17 cellular contexts compared by ENCODE assay signal in the genomic region with DNA sequence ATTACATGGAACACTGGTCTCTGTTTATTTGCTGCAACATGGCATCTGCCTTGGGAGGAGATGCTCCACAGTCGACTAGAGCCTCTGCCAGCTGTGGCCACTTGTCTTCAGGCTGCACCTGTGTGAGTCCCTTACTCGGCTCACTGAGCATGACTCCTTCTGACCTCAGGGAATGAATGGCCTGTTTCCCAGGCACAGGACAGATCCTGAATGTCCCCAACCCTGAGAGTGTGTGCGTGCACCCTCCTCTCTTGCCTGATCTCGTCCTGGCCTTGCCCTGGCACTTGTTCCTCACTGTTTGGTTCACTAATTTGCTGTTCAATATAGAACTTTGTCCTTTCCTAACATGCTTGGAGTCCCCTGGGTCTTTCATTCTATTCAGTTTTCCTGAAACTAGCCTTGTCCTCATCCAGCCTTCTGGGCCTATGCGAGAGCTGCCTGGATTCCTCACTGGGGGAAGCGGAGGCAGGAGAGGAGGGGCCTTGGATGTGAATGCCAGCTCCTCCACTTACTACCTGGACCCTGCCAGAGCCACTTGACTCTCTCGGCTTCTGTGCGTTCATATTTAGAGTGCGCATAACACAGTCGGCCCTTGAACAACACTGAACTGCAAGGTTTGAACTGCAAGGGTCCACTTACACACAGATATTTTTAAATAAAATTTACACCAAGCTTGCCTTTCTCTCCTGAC.
A peak's percentile ranks its signal among the peaks of the same experiment; 100 is the strongest.
DNase-seq lines count a peak whose midpoint lies in the region; ATAC-seq and TF ChIP-seq lines count a peak whose summit lies in the region.
"Had no signal": no experiment of that assay in that cellular context is flagged by ENCODE, and none has a peak within 500 bp of the region (broad histone marks: within the 10 kb centered on the region; RNA-seq: fewer than 3 reads in every experiment).

No MANE protein-coding gene starts in this region.

- TF ChIP-seq RAD21 in Ishikawa (IDR thresholded peaks at IDR 0.05; ENCODE audit: low read depth) = 0 out of 2 replicates have a peak, but pooled peaks have one; percentile 3

- no peaks in the 10 kb centered on the region for H3K27me3 ChIP-seq in esophagus (ENCODE audit: control insufficient read depth in 1 of 2, insufficient read depth in 2 of 2, low read length in 2 of 2)
- H3K27me3 ChIP-seq: esophagus muscularis mucosa, tibial artery had no signal

- peak overlapping the region; percentile 30 to 40 for H3K27ac ChIP-seq in esophagus (ENCODE audit: low read depth in 2 of 2, low read length in 1 of 2)
- H3K27ac ChIP-seq: esophagus muscularis mucosa, tibial artery had no signal

- peaks cover 3 to 11% of the 10 kb centered on the region in 2 donors for H3K4me1 ChIP-seq in esophagus (ENCODE audit: control insufficient read depth in 2 of 2, insufficient read depth in 2 of 2, low read length in 1 of 2)
- H3K4me1 ChIP-seq: HAP-1, tibial artery had no signal

- TF ChIP-seq EP300 in Ishikawa (IDR thresholded peaks at IDR 0.05; ENCODE audit: borderline replicate concordance) = no peak

- DNase-seq in NCI-H2171 (lab: John Stamatoyannopoulos, UW) = peak; percentile 65
- DNase-seq in renal cortical epithelial cell (ENCODE audit: low read depth) = peak; percentile 8
- DNase-seq in activated naive CD4-positive, alpha-beta T cell treated with Interleukin-2 at 50 U/mL for 16 hours = no peak
- DNase-seq: activated CD8-positive, alpha-beta T cell treated with anti-CD3 and anti-CD28 coated beads, Interleukin-2, amount 10 ng/mL, durations not matched to agents 7 days and 5 days; activated T-cell treated with anti-CD3 and anti-CD28 coated beads, Interleukin-2, amount 50 U/mL, for 72 hours; NK-92 treated with Interleukin-12 subunit alpha and Interleukin-12 subunit beta, amount 100 ng/mL, for 24 hours; stimulated activated CD4-positive, alpha-beta T cell treated with anti-CD3 and anti-CD28 coated beads, Interleukin-12 subunit alpha, Interleukin-12 subunit beta, amount 100 ng/mL, for 4 hours; T-helper 1 cell had no signal

- 81 to 89% methylated on average over 10 of the region's 10 CpGs for WGBS in esophagus, 2 donors

- ATAC-seq in HG02884 (IDR thresholded peaks at IDR 0.05; ENCODE audit: unreplicated experiment) (no peak), HG02759 (IDR thresholded peaks at IDR 0.05; ENCODE audit: unreplicated experiment) (no peak)
- ATAC-seq: activated CD8-positive, alpha-beta T cell treated with anti-CD3 and anti-CD28 coated beads, Interleukin-2, amount 10 ng/mL, durations not matched to agents 7 days and 5 days; activated T-cell treated with anti-CD3 and anti-CD28 coated beads, Interleukin-2, amount 50 U/mL, for 72 hours; stimulated activated memory B cell treated with anti-CD40 and anti-IgM and Interleukin-4, amounts not matched to agents 10 μg/mL and 1 μg/mL and 100 μg/mL, for 72 hours had no signal

- no peaks in the 10 kb centered on the region for H3K9me3 ChIP-seq in esophagus (ENCODE audit: control insufficient read depth in 2 of 2, insufficient read depth in 1 of 2, low read depth in 1 of 2, low read length in 1 of 2)
- H3K9me3 ChIP-seq: esophagus muscularis mucosa, HAP-1, tibial artery had no signal

- no peak overlapping the region for H3K4me3 ChIP-seq in esophagus (ENCODE audit: low read depth in 1 of 2, low read length in 2 of 2)
- H3K4me3 ChIP-seq: esophagus muscularis mucosa, HAP-1, lung, tibial artery had no signal

- H3K36me3 ChIP-seq in esophagus (ENCODE audit: control insufficient read depth in 2 of 2, insufficient read depth in 2 of 2, low read length in 1 of 2) = no peaks in the 10 kb centered on the region
- H3K36me3 ChIP-seq: esophagus muscularis mucosa, HAP-1, tibial artery had no signal

TF ChIP-seq in Ishikawa, 13 proteins besides CTCF, POLR2A, EP300 and RAD21:
- TF ChIP-seq ZBTB7A (IDR thresholded peaks at IDR 0.05; ENCODE audit: low read depth) (no peak), EGR1 (IDR thresholded peaks at IDR 0.05) (no peak), YY1 (IDR thresholded peaks at IDR 0.05; ENCODE audit: low read depth) (no peak), TEAD4 (IDR thresholded peaks at IDR 0.05) (no peak), FOXM1 (IDR thresholded peaks at IDR 0.05; ENCODE audit: borderline replicate concordance, low read depth) (no peak), NFIC (IDR thresholded peaks at IDR 0.05) (no peak), TCF12 (IDR thresholded peaks at IDR 0.05; ENCODE audit: low read depth) (no peak), TAF1 (IDR thresholded peaks at IDR 0.05; ENCODE audit: low read depth) (no peak), CREB1 (IDR thresholded peaks at IDR 0.05; ENCODE audit: low read depth) (no peak), CEBPB (IDR thresholded peaks at IDR 0.05) (no peak)
- TF ChIP-seq, protein P1, sequence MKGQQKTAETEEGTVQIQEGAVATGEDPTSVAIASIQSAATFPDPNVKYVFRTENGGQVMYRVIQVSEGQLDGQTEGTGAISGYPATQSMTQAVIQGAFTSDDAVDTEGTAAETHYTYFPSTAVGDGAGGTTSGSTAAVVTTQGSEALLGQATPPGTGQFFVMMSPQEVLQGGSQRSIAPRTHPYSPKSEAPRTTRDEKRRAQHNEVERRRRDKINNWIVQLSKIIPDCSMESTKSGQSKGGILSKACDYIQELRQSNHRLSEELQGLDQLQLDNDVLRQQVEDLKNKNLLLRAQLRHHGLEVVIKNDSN (IDR thresholded peaks at IDR 0.05) = no peak
- TF ChIP-seq, protein P2, sequence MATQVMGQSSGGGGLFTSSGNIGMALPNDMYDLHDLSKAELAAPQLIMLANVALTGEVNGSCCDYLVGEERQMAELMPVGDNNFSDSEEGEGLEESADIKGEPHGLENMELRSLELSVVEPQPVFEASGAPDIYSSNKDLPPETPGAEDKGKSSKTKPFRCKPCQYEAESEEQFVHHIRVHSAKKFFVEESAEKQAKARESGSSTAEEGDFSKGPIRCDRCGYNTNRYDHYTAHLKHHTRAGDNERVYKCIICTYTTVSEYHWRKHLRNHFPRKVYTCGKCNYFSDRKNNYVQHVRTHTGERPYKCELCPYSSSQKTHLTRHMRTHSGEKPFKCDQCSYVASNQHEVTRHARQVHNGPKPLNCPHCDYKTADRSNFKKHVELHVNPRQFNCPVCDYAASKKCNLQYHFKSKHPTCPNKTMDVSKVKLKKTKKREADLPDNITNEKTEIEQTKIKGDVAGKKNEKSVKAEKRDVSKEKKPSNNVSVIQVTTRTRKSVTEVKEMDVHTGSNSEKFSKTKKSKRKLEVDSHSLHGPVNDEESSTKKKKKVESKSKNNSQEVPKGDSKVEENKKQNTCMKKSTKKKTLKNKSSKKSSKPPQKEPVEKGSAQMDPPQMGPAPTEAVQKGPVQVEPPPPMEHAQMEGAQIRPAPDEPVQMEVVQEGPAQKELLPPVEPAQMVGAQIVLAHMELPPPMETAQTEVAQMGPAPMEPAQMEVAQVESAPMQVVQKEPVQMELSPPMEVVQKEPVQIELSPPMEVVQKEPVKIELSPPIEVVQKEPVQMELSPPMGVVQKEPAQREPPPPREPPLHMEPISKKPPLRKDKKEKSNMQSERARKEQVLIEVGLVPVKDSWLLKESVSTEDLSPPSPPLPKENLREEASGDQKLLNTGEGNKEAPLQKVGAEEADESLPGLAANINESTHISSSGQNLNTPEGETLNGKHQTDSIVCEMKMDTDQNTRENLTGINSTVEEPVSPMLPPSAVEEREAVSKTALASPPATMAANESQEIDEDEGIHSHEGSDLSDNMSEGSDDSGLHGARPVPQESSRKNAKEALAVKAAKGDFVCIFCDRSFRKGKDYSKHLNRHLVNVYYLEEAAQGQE (IDR thresholded peaks at IDR 0.05; ENCODE audit: low read depth) = no peak
- TF ChIP-seq, protein P3, sequence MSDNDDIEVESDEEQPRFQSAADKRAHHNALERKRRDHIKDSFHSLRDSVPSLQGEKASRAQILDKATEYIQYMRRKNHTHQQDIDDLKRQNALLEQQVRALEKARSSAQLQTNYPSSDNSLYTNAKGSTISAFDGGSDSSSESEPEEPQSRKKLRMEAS (IDR thresholded peaks at IDR 0.05) = no peak
